In genomic region chr6:44535967-44536366, GRCh38 we compare ENCODE assay signal across 8 cellular contexts.
"Had no signal": no experiment of that assay in that cellular context is flagged by ENCODE, and none has a peak within 500 bp of the region (broad histone marks: within the 10 kb centered on the region; RNA-seq: fewer than 3 reads in every experiment).

No MANE protein-coding gene starts in this region.

- ATAC-seq: HepG2 had no signal

- H3K27ac ChIP-seq: HL-60, KMS-11 had no signal

- DNase-seq: IMR-90, Karpas-422, KBM-7, KG1 had no signal

- H3K9ac ChIP-seq: KMS-11 had no signal

- FAIRE-seq: HepG2, HTR-8/SVneo had no signal

- H3K4me2 ChIP-seq: KMS-11 had no signal
